In the genomic region with DNA sequence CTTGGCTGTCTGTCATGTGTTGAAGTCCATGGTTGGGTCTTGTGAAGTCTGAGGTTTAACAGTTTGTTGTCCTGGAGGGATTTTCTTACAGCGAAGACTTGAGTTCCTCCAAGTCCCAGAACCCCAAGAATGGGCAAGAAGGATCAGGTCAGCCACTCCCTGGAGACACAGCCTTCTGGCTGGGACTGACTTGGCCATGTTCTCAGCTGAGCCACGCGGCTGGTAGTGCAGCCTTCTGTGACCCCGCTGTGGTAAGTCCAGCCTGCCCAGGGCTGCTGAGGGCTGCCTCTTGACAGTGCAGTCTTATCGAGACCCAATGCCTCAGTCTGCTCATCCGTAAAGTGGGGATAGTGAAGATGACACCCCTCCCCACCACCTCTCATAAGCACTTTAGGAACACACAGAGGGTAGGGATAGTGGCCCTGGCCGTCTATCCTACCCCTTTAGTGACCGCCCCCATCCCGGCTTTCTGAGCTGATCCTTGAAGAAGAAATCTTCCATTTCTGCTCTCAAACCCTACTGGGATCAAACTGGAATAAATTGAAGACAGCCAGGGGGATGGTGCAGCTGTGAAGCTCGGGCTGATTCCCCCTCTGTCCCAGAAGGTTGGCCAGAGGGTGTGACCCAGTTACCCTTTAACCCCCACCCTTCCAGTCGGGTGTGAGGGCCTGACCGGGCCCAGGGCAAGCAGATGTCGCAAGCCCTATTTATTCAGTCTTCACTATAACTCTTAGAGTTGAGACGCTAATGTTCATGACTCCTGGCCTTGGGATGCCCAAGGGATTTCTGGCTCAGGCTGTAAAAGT, we compare ENCODE assay signal across 26 cellular contexts. TPM values are rescaled to one million over a fixed set of nuclear protein-coding genes. Genes with fewer than 3 reads are reported as not detected.
"Had no signal": no experiment of that assay in that cellular context is flagged by ENCODE, and none has a peak within 500 bp of the region (broad histone marks: within the 10 kb centered on the region; RNA-seq: fewer than 3 reads in every experiment).

No MANE protein-coding gene starts in this region.

- H3K27ac Mint-ChIP-seq: activated B cell treated with CpG ODN at 0.5 μM for 24 hours; activated CD4-positive, alpha-beta T cell treated with anti-CD3 and anti-CD28 coated beads for 36 hours; activated naive CD8-positive, alpha-beta T cell treated with anti-CD3 and anti-CD28 coated beads for 36 hours; activated T-cell treated with anti-CD3 and anti-CD28 coated beads, Interleukin-2, amount 50 U/mL, for 24 hours; activated T-helper 17 cell treated with anti-CD3 and anti-CD28 coated beads, Interleukin-2, amount 50 U/mL, for 72 hours; stimulated activated naive CD8-positive, alpha-beta T cell treated with anti-CD3 and anti-CD28 coated beads, Interleukin-15, amount 100 ng/mL, for 72 hours had no signal

- H3K4me3 Mint-ChIP-seq: activated B cell treated with CpG ODN at 0.5 μM for 24 hours; activated CD4-positive, alpha-beta T cell treated with anti-CD3 and anti-CD28 coated beads for 36 hours; activated naive CD8-positive, alpha-beta T cell treated with anti-CD3 and anti-CD28 coated beads for 36 hours; activated T-cell treated with anti-CD3 and anti-CD28 coated beads, Interleukin-2, amount 50 U/mL, for 24 hours; activated T-helper 17 cell treated with anti-CD3 and anti-CD28 coated beads, Interleukin-2, amount 50 U/mL, for 72 hours; stimulated activated naive CD8-positive, alpha-beta T cell treated with anti-CD3 and anti-CD28 coated beads, Interleukin-15, amount 100 ng/mL, for 72 hours had no signal

- H3K4me3 ChIP-seq: prostate gland, skin epidermis, tibial artery had no signal

- H3K4me1 ChIP-seq: prostate gland had no signal

- ATAC-seq: activated CD4-positive, alpha-beta T cell treated with anti-CD3 and anti-CD28 coated beads for 36 hours; activated T-helper 17 cell treated with anti-CD3 and anti-CD28 coated beads, Interleukin-2, amount 50 U/mL, for 72 hours; esophagus mucosa; stimulated activated naive CD8-positive, alpha-beta T cell treated with anti-CD3 and anti-CD28 coated beads, Interleukin-15, amount 100 ng/mL, for 72 hours had no signal

- H3K36me3 Mint-ChIP-seq: activated naive CD8-positive, alpha-beta T cell treated with anti-CD3 and anti-CD28 coated beads for 36 hours had no signal

- DNase-seq: activated B cell treated with CpG ODN at 0.5 μM for 24 hours; activated CD4-positive, alpha-beta T cell treated with anti-CD3 and anti-CD28 coated beads for 36 hours; activated CD4-positive, alpha-beta T cell treated with anti-CD3 and anti-CD28 coated beads, Interleukin-2, amount 50 U/mL, for 4 hours; activated CD8-positive, alpha-beta memory T cell treated with anti-CD3 and anti-CD28 coated beads for 24 hours; activated CD8-positive, alpha-beta memory T cell treated with anti-CD3 and anti-CD28 coated beads, Interleukin-2, amount 50 U/mL, for 4 hours; activated naive CD4-positive, alpha-beta T cell treated with Interleukin-2 at 50 U/mL for 16 hours; activated naive CD8-positive, alpha-beta T cell treated with anti-CD3 and anti-CD28 coated beads for 36 hours; activated T-cell treated with anti-CD3 and anti-CD28 coated beads, Interleukin-2, amount 50 U/mL, for 24 hours; dermis blood vessel endothelial cell; effector memory CD4-positive, alpha-beta T cell; foreskin melanocyte; kidney glomerular epithelial cell; mesenchymal stem cell; stimulated activated CD4-positive, alpha-beta T cell treated with anti-CD3 and anti-CD28 coated beads, Interleukin-1b, Interleukin-23, amount 100 ng/mL, for 48 hours; stimulated activated naive CD8-positive, alpha-beta T cell treated with anti-CD3 and anti-CD28 coated beads, Interleukin-15, amount 100 ng/mL, for 72 hours; T1000 had no signal

- H3K4me1 Mint-ChIP-seq: activated B cell treated with CpG ODN at 0.5 μM for 24 hours; activated CD4-positive, alpha-beta T cell treated with anti-CD3 and anti-CD28 coated beads for 36 hours; activated naive CD8-positive, alpha-beta T cell treated with anti-CD3 and anti-CD28 coated beads for 36 hours; activated T-helper 17 cell treated with anti-CD3 and anti-CD28 coated beads, Interleukin-2, amount 50 U/mL, for 72 hours; stimulated activated naive CD8-positive, alpha-beta T cell treated with anti-CD3 and anti-CD28 coated beads, Interleukin-15, amount 100 ng/mL, for 72 hours had no signal

- H3K27ac ChIP-seq: prostate gland, tibial artery had no signal

- H3K36me3 ChIP-seq: prostate gland had no signal

- H3K9me3 ChIP-seq: prostate gland, tibial artery had no signal

- H3K9me3 Mint-ChIP-seq: activated B cell treated with CpG ODN at 0.5 μM for 24 hours; activated naive CD8-positive, alpha-beta T cell treated with anti-CD3 and anti-CD28 coated beads for 36 hours; activated T-cell treated with anti-CD3 and anti-CD28 coated beads, Interleukin-2, amount 50 U/mL, for 24 hours; activated T-helper 17 cell treated with anti-CD3 and anti-CD28 coated beads, Interleukin-2, amount 50 U/mL, for 72 hours; stimulated activated naive CD8-positive, alpha-beta T cell treated with anti-CD3 and anti-CD28 coated beads, Interleukin-15, amount 100 ng/mL, for 72 hours had no signal

RNA-seq across cellular contexts. Expression of gene SIRPA, which starts 43.5 kb away (rescaled TPM):
- total RNA-seq: T-helper 1 cell treated with Interleukin-12 subunit alpha and Interleukin-12 subunit beta and Interleukin-4 antibody, amounts not matched to agents 30 ng/mL and 1 ng/mL, for 36 hours had no signal

RNA-seq across cellular contexts. Expression of gene PDYN, which starts 55.2 kb away (rescaled TPM):
- total RNA-seq: activated B cell treated with CpG ODN at 0.5 μM for 24 hours; activated CD4-positive, alpha-beta T cell treated with anti-CD3 and anti-CD28 coated beads for 36 hours; activated naive CD8-positive, alpha-beta T cell treated with anti-CD3 and anti-CD28 coated beads for 36 hours; activated T-helper 17 cell treated with anti-CD3 and anti-CD28 coated beads, Interleukin-2, amount 50 U/mL, for 72 hours; dermis blood vessel endothelial cell; endothelial cell of umbilical vein; esophagus mucosa; lower leg skin; myocyte; omental fat pad; T-helper 1 cell treated with Interleukin-12 subunit alpha and Interleukin-12 subunit beta and Interleukin-4 antibody, amounts not matched to agents 30 ng/mL and 1 ng/mL, for 36 hours had no signal
